Comparison of ENCODE assay signal across 19 cellular contexts in the genomic region with DNA sequence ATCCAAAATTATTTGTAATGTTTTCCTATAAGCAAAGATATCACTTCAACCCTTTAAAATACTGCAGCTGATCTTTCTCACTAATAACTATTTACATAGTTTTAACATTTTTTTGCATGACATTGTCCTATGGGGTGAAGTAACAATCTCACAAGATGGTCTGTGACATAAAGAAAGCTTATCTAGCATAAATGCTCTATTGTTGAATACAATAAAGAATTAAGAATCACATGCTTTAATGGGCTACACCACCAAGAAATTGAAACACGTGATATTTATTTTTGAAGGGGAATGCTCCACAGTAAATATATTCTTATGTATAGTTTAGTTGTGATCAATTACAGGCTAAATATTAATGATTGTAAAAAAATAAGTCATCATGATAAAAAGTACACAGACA.
"Had no signal": no experiment of that assay in that cellular context is flagged by ENCODE, and none has a peak within 500 bp of the region (broad histone marks: within the 10 kb centered on the region; RNA-seq: fewer than 3 reads in every experiment).

No MANE protein-coding gene starts in this region.

- H3K4me3 Mint-ChIP-seq: dendritic cell treated with granulocyte-macrophage colony-stimulating factor and Interleukin-4, amounts not matched to agents 40 ng/mL and 50 ng/mL, for 4 days; effector memory CD8-positive, alpha-beta T cell; endodermal cell had no signal

- DNase-seq: colonic mucosa; cortex of kidney; dermis blood vessel endothelial cell; dorsolateral prefrontal cortex; effector CD4-positive, alpha-beta T cell; effector CD8-positive, alpha-beta T cell; effector memory CD4-positive, alpha-beta T cell; effector memory CD8-positive, alpha-beta T cell; endodermal cell; erythroblast; esophagus squamous epithelium; foreskin fibroblast; foreskin keratinocyte; gastrocnemius medialis; glutamatergic neuron; head of caudate nucleus; heart left ventricle; heart right ventricle had no signal

- H3K27ac Mint-ChIP-seq: dendritic cell treated with granulocyte-macrophage colony-stimulating factor and Interleukin-4, amounts not matched to agents 40 ng/mL and 50 ng/mL, for 4 days; effector memory CD8-positive, alpha-beta T cell; endodermal cell had no signal

- H3K27me3 Mint-ChIP-seq: dendritic cell treated with granulocyte-macrophage colony-stimulating factor and Interleukin-4, amounts not matched to agents 40 ng/mL and 50 ng/mL, for 4 days; effector memory CD8-positive, alpha-beta T cell had no signal

- H3K4me1 Mint-ChIP-seq: endodermal cell had no signal
